In the genomic region with DNA sequence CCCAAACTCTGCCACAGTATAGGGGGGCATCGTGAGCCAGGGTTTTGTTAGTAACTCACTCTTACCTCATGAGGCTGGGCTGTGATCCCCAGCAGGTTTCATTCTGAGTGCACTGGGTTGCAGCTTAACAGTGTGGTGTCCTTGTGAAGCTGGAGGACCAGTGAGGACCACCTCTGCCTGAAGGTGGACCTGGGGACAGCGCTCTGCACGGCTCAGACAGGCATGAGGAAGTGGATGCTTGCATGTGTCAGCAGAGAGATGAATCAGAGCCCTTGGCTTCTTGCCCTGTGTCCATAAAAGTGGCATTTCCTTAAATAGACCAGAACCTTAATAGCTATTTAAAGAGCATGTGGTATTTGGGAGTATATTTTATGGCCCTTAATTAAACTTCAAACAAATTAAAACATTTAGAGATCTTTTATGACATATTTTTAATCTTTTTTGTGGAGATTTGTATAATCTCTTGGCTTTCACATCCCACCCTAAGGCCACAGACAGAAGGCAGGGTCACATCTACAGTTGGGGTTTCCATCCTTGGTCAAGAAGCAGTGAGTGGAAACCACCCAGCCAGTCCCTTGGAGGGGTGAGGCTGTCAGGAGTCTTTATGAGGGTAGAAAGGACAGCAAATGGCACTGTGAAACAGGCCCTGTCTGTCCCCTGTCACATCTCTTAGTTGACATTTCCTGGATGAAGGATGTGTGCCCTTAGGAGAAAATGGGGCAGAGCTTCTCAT, we compare ENCODE assay signal across 1 cellular context.
TF ChIP-seq lines count a peak whose summit lies in the region.

No MANE protein-coding gene starts in this region.

TF ChIP-seq in K562, 482 proteins besides CTCF, POLR2A, EP300 and RAD21 (continued from another document):
- peak; percentile 53; the same call in 1 of the 2 replicates for TF ChIP-seq SPI1 (IDR thresholded peaks at IDR 0.05; ENCODE audit: borderline replicate concordance, low read depth, low read length)
- no peak for TF ChIP-seq PBX2 (CRISPR knock-in tag; IDR thresholded peaks at IDR 0.05; ENCODE audit: low read depth)
- TF ChIP-seq PBX2 (tag; conservative IDR thresholded peaks at IDR 0.05; ENCODE audit: low read depth) = peak; percentile 39
- no peak for TF ChIP-seq FUS (optimal IDR thresholded peaks at IDR 0.05; ENCODE audit: low read depth, low read length)
- TF ChIP-seq, protein P1, sequence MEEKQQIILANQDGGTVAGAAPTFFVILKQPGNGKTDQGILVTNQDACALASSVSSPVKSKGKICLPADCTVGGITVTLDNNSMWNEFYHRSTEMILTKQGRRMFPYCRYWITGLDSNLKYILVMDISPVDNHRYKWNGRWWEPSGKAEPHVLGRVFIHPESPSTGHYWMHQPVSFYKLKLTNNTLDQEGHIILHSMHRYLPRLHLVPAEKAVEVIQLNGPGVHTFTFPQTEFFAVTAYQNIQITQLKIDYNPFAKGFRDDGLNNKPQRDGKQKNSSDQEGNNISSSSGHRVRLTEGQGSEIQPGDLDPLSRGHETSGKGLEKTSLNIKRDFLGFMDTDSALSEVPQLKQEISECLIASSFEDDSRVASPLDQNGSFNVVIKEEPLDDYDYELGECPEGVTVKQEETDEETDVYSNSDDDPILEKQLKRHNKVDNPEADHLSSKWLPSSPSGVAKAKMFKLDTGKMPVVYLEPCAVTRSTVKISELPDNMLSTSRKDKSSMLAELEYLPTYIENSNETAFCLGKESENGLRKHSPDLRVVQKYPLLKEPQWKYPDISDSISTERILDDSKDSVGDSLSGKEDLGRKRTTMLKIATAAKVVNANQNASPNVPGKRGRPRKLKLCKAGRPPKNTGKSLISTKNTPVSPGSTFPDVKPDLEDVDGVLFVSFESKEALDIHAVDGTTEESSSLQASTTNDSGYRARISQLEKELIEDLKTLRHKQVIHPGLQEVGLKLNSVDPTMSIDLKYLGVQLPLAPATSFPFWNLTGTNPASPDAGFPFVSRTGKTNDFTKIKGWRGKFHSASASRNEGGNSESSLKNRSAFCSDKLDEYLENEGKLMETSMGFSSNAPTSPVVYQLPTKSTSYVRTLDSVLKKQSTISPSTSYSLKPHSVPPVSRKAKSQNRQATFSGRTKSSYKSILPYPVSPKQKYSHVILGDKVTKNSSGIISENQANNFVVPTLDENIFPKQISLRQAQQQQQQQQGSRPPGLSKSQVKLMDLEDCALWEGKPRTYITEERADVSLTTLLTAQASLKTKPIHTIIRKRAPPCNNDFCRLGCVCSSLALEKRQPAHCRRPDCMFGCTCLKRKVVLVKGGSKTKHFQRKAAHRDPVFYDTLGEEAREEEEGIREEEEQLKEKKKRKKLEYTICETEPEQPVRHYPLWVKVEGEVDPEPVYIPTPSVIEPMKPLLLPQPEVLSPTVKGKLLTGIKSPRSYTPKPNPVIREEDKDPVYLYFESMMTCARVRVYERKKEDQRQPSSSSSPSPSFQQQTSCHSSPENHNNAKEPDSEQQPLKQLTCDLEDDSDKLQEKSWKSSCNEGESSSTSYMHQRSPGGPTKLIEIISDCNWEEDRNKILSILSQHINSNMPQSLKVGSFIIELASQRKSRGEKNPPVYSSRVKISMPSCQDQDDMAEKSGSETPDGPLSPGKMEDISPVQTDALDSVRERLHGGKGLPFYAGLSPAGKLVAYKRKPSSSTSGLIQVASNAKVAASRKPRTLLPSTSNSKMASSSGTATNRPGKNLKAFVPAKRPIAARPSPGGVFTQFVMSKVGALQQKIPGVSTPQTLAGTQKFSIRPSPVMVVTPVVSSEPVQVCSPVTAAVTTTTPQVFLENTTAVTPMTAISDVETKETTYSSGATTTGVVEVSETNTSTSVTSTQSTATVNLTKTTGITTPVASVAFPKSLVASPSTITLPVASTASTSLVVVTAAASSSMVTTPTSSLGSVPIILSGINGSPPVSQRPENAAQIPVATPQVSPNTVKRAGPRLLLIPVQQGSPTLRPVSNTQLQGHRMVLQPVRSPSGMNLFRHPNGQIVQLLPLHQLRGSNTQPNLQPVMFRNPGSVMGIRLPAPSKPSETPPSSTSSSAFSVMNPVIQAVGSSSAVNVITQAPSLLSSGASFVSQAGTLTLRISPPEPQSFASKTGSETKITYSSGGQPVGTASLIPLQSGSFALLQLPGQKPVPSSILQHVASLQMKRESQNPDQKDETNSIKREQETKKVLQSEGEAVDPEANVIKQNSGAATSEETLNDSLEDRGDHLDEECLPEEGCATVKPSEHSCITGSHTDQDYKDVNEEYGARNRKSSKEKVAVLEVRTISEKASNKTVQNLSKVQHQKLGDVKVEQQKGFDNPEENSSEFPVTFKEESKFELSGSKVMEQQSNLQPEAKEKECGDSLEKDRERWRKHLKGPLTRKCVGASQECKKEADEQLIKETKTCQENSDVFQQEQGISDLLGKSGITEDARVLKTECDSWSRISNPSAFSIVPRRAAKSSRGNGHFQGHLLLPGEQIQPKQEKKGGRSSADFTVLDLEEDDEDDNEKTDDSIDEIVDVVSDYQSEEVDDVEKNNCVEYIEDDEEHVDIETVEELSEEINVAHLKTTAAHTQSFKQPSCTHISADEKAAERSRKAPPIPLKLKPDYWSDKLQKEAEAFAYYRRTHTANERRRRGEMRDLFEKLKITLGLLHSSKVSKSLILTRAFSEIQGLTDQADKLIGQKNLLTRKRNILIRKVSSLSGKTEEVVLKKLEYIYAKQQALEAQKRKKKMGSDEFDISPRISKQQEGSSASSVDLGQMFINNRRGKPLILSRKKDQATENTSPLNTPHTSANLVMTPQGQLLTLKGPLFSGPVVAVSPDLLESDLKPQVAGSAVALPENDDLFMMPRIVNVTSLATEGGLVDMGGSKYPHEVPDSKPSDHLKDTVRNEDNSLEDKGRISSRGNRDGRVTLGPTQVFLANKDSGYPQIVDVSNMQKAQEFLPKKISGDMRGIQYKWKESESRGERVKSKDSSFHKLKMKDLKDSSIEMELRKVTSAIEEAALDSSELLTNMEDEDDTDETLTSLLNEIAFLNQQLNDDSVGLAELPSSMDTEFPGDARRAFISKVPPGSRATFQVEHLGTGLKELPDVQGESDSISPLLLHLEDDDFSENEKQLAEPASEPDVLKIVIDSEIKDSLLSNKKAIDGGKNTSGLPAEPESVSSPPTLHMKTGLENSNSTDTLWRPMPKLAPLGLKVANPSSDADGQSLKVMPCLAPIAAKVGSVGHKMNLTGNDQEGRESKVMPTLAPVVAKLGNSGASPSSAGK (IDR thresholded peaks at IDR 0.05) = no peak
